16 cellular contexts compared by ENCODE assay signal in genomic region chr2:101722878-101723277, GRCh38. TPM values are rescaled to one million over a fixed set of nuclear protein-coding genes. Genes with fewer than 3 reads are reported as not detected.
A peak's percentile ranks its signal among the peaks of the same experiment; 100 is the strongest.
DNase-seq lines count a peak whose midpoint lies in the region; ATAC-seq and TF ChIP-seq lines count a peak whose summit lies in the region.
"Had no signal": no experiment of that assay in that cellular context is flagged by ENCODE, and none has a peak within 500 bp of the region (broad histone marks: within the 10 kb centered on the region; RNA-seq: fewer than 3 reads in every experiment).

No MANE protein-coding gene starts in this region.

- no TSS peak for BruUV-seq in mammary epithelial cell (replicated peaks; lab: Mats Ljungman, UMichigan)

- dilution Hi-C loops in mammary epithelial cell (cut with HindIII; ENCODE audit: low sequenced_read_pairs) = no loop called here

- 96% methylated on average over 4 of the region's 4 CpGs for WGBS in mammary epithelial cell (ENCODE audit: low coverage, missing lambda C conversion rate)

- H3K4me1 ChIP-seq in mammary epithelial cell (ENCODE audit: insufficient read depth, low read length) = peaks cover 22% of the 10 kb centered on the region

- no peak overlapping the region for H3K4me3 ChIP-seq in mammary epithelial cell (replicated peaks in 1 of 3; ENCODE audit: insufficient read depth in 1 of 3, low read depth in 2 of 3, low read length in 3 of 3)
- H3K4me3 ChIP-seq: MG63, tibial nerve had no signal

- H3K4me3 Mint-ChIP-seq in stimulated activated naive CD8-positive, alpha-beta T cell treated with anti-CD3 and anti-CD28 coated beads, Interleukin-15, Interleukin-2, amounts not matched to agents 100 ng/mL and 50 ng/mL, for 24 hours = no peak overlapping the region
- H3K4me3 Mint-ChIP-seq in activated CD4-positive, alpha-beta memory T cell treated with anti-CD3 and anti-CD28 coated beads for 36 hours = no peak overlapping the region
- peak overlapping the region; percentile 78 for H3K4me3 Mint-ChIP-seq in memory B cell

- H3K27ac ChIP-seq in mammary epithelial cell (ENCODE audit: insufficient read depth, low read depth, low read length) = no peak overlapping the region
- H3K27ac ChIP-seq: brain microvascular endothelial cell, tibial nerve had no signal

- CTCF ChIA-PET in activated CD4-positive, alpha-beta memory T cell treated with anti-CD3 and anti-CD28 coated beads for 36 hours (lab: Charles Lee) = interaction anchor here (1.7 kb wide), 1 partner anchor 48 kb away, joined by 4 read pairs; no protein-coding TSS in a partner anchor
- CTCF ChIA-PET in mammary epithelial cell (lab: Charles Lee; ENCODE audit: low non-redundant PET) = no interaction called here

- H3K4me2 ChIP-seq in mammary epithelial cell (ENCODE audit: insufficient read depth, low read depth, low read length) = no peak overlapping the region

- H3K27me3 Mint-ChIP-seq in stimulated activated naive CD8-positive, alpha-beta T cell treated with anti-CD3 and anti-CD28 coated beads, Interleukin-15, Interleukin-2, amounts not matched to agents 100 ng/mL and 50 ng/mL, for 24 hours = no peaks in the 10 kb centered on the region
- no peaks in the 10 kb centered on the region for H3K27me3 Mint-ChIP-seq in activated CD4-positive, alpha-beta memory T cell treated with anti-CD3 and anti-CD28 coated beads for 36 hours
- no peaks in the 10 kb centered on the region for H3K27me3 Mint-ChIP-seq in memory B cell

- peaks cover 15% of the 10 kb centered on the region for H3K9me3 Mint-ChIP-seq in stimulated activated naive CD8-positive, alpha-beta T cell treated with anti-CD3 and anti-CD28 coated beads, Interleukin-15, Interleukin-2, amounts not matched to agents 100 ng/mL and 50 ng/mL, for 24 hours
- H3K9me3 Mint-ChIP-seq in activated CD4-positive, alpha-beta memory T cell treated with anti-CD3 and anti-CD28 coated beads for 36 hours = peaks cover 3% of the 10 kb centered on the region
- H3K9me3 Mint-ChIP-seq in memory B cell = no peaks in the 10 kb centered on the region

- no peak overlapping the region for H2AFZ ChIP-seq in mammary epithelial cell (ENCODE audit: low read depth, low read length)

- H3K79me2 ChIP-seq in mammary epithelial cell (ENCODE audit: insufficient read depth, low read length) = peaks cover 100% of the 10 kb centered on the region

- intact Hi-C loops in activated CD4-positive, alpha-beta memory T cell treated with anti-CD3 and anti-CD28 coated beads for 36 hours (cut with micrococcal nuclease) = loop anchor here (5.0 kb wide), 1 partner anchor 101 kb away; no protein-coding TSS in a partner anchor
- intact Hi-C loops in left colon (cut with DNase I, micrococcal nuclease) = no loop called here
- intact Hi-C loops in mammary epithelial cell (cut with micrococcal nuclease) = no loop called here

- H3K27ac Mint-ChIP-seq in stimulated activated naive CD8-positive, alpha-beta T cell treated with anti-CD3 and anti-CD28 coated beads, Interleukin-15, Interleukin-2, amounts not matched to agents 100 ng/mL and 50 ng/mL, for 24 hours = peak overlapping the region; percentile 81
- H3K27ac Mint-ChIP-seq in activated CD4-positive, alpha-beta memory T cell treated with anti-CD3 and anti-CD28 coated beads for 36 hours = peak overlapping the region; percentile 48
- H3K27ac Mint-ChIP-seq in memory B cell = peak overlapping the region; percentile 99

- H3K9me3 ChIP-seq in mammary epithelial cell (replicated peaks; ENCODE audit: insufficient read depth, low read length) = no peaks in the 10 kb centered on the region
- H3K9me3 ChIP-seq: tibial nerve had no signal

- no peak overlapping the region for H3K9ac ChIP-seq in mammary epithelial cell (ENCODE audit: insufficient read depth, low read length)

- H3K36me3 ChIP-seq in mammary epithelial cell (ENCODE audit: insufficient read depth, low read length) = no peaks in the 10 kb centered on the region
- H3K36me3 ChIP-seq: brain microvascular endothelial cell, tibial nerve had no signal

- TF ChIP-seq CTCF in mammary epithelial cell (conservative IDR thresholded peaks at IDR 0.05 in 1 of 2, IDR thresholded peaks at IDR 0.05 in 1 of 2; ENCODE audit: extremely low read depth in 1 of 2, insufficient read depth in 1 of 2, low read depth in 1 of 2, low read length in 2 of 2) = no peak

- POLR2A ChIA-PET in activated CD4-positive, alpha-beta memory T cell treated with anti-CD3 and anti-CD28 coated beads for 36 hours (lab: Charles Lee) = interaction anchor here (0.9 kb wide), 1 partner anchor 26 kb away, joined by 3 read pairs; no protein-coding TSS in a partner anchor

- in situ Hi-C loops in mammary epithelial cell (cut with MboI; ENCODE audit: low sequenced_read_pairs in 2 of 2) = no loop called here

- DNase-seq in stimulated activated naive CD8-positive, alpha-beta T cell treated with anti-CD3 and anti-CD28 coated beads, Interleukin-15, Interleukin-2, amounts not matched to agents 100 U/mL and 50 U/mL, for 24 hours = no peak
- DNase-seq in activated CD4-positive, alpha-beta memory T cell treated with anti-CD3 and anti-CD28 coated beads for 36 hours = no peak
- DNase-seq in memory B cell (ENCODE audit: low spot score in 2 of 2) = no peak
- DNase-seq in left colon = no peak
- no peak for DNase-seq in NCI-H1694 treated with DMSO at 0.1 percent for 48 hours (lab: John Stamatoyannopoulos, UW)
- DNase-seq in mammary epithelial cell = no peak
- DNase-seq in activated CD8-positive, alpha-beta memory T cell treated with anti-CD3 and anti-CD28 coated beads, Interleukin-2, amount 50 U/mL, for 4 hours = no peak
- DNase-seq: activated CD4-positive, alpha-beta T cell treated with anti-CD3 and anti-CD28 coated beads, Interleukin-2, amount 50 U/mL, for 1 hour; activated effector memory CD4-positive, alpha-beta T cell treated with anti-CD3 and anti-CD28 coated beads, Interleukin-2, amount 50 U/mL, for 16 hours; brain microvascular endothelial cell; kidney glomerular epithelial cell; MG63; NCI-H2081 treated with DMSO at 0.1 percent for 48 hours; NCI-H748 treated with DMSO at 0.1 percent for 48 hours had no signal

- peaks cover 17% of the 10 kb centered on the region for H4K20me1 ChIP-seq in mammary epithelial cell (ENCODE audit: insufficient read depth, low read length)

- peaks cover 39% of the 10 kb centered on the region for H3K36me3 Mint-ChIP-seq in stimulated activated naive CD8-positive, alpha-beta T cell treated with anti-CD3 and anti-CD28 coated beads, Interleukin-15, Interleukin-2, amounts not matched to agents 100 ng/mL and 50 ng/mL, for 24 hours (ENCODE audit: low read depth)
- peaks cover 5% of the 10 kb centered on the region for H3K36me3 Mint-ChIP-seq in activated CD4-positive, alpha-beta memory T cell treated with anti-CD3 and anti-CD28 coated beads for 36 hours
- peaks cover 11% of the 10 kb centered on the region for H3K36me3 Mint-ChIP-seq in memory B cell

- ATAC-seq in stimulated activated naive CD8-positive, alpha-beta T cell treated with anti-CD3 and anti-CD28 coated beads, Interleukin-15, Interleukin-2, amounts not matched to agents 100 U/mL and 50 U/mL, for 24 hours = no peak
- ATAC-seq in memory B cell (ENCODE audit: low read depth) (peak; percentile 52), left colon (no peak)

- no peaks in the 10 kb centered on the region for H3K27me3 ChIP-seq in mammary epithelial cell (ENCODE audit: insufficient read depth, low read length)
- H3K27me3 ChIP-seq: brain microvascular endothelial cell, MG63, tibial nerve had no signal

- H3K4me1 Mint-ChIP-seq in stimulated activated naive CD8-positive, alpha-beta T cell treated with anti-CD3 and anti-CD28 coated beads, Interleukin-15, Interleukin-2, amounts not matched to agents 100 ng/mL and 50 ng/mL, for 24 hours (ENCODE audit: low read depth) = peaks cover 100% of the 10 kb centered on the region
- H3K4me1 Mint-ChIP-seq in activated CD4-positive, alpha-beta memory T cell treated with anti-CD3 and anti-CD28 coated beads for 36 hours (ENCODE audit: low read depth) = peaks cover 88% of the 10 kb centered on the region
- H3K4me1 Mint-ChIP-seq in memory B cell = peaks cover 72% of the 10 kb centered on the region

RNA-seq across cellular contexts. Expression of gene MAP4K4, which starts 25.4 kb away (rescaled TPM):
- total RNA-seq in activated CD4-positive, alpha-beta memory T cell treated with anti-CD3 and anti-CD28 coated beads for 36 hours = 10 to 100 TPM; 42.1 to 43.4 TPM
- 10 to 100 TPM; 24.9 to 37.5 TPM for total RNA-seq in left colon
- total RNA-seq in mammary epithelial cell = 100 to 1,000 TPM in 1 of 2 donors, 10 to 100 TPM in 1; 65.2 to 212 TPM
- polyA plus RNA-seq in mammary epithelial cell = 119 TPM
- polyA minus RNA-seq in mammary epithelial cell = 294 TPM

Comparison
In these comparisons a context has a peak if more than half of its experiments do, and no peak if none do; other contexts are left out.
1. H3K27ac Mint-ChIP-seq: peak in every context shown above with its lines; median percentile 99 in memory B cell; 81 in stimulated activated naive CD8-positive, alpha-beta T cell treated with anti-CD3 and anti-CD28 coated beads, Interleukin-15, Interleukin-2, amounts not matched to agents 100 ng/mL and 50 ng/mL, for 24 hours; 48 in activated CD4-positive, alpha-beta memory T cell treated with anti-CD3 and anti-CD28 coated beads for 36 hours.